Comparison of ENCODE assay signal across 34 cellular contexts in genomic region chr14:80543211-80543610, GRCh38.
"Had no signal": no experiment of that assay in that cellular context is flagged by ENCODE, and none has a peak within 500 bp of the region (broad histone marks: within the 10 kb centered on the region; RNA-seq: fewer than 3 reads in every experiment).

No MANE protein-coding gene starts in this region.

- DNase-seq: Karpas-422, Kasumi-1, KG1, MG63, MM.1S, MV-4-11, NCI-H1048, NCI-H1092, NCI-H1092 treated with DMSO at 0.1 percent for 48 hours, NCI-H1105, NCI-H1105 treated with DMSO at 0.1 percent for 48 hours, NCI-H1417, NCI-H1417 treated with DMSO at 0.1 percent for 48 hours, NCI-H1436, NCI-H1436 treated with DMSO at 0.1 percent for 48 hours, NCI-H146, NCI-H1694, NCI-H1694 treated with DMSO at 0.1 percent for 48 hours, NCI-H187, NCI-H187 treated with DMSO at 0.1 percent for 48 hours, NCI-H1930, NCI-H2029, NCI-H2029 treated with DMSO at 0.1 percent for 48 hours, NCI-H2081, NCI-H2081 treated with DMSO at 0.1 percent for 48 hours, NCI-H2107, NCI-H2171, NCI-H2171 treated with DMSO at 0.1 percent for 48 hours, NCI-H2227 treated with DMSO at 0.1 percent for 48 hours, NCI-H226, NCI-H345, NCI-H446, NCI-H446 treated with DMSO at 0.1 percent for 48 hours, NCI-H510A had no signal

- H3K4me3 ChIP-seq: MG63 had no signal
